ENCODE assay signal across 9 cellular contexts in genomic region chr22:48275412-48275811, GRCh38.
"Had no signal": no experiment of that assay in that cellular context is flagged by ENCODE, and none has a peak within 500 bp of the region (broad histone marks: within the 10 kb centered on the region; RNA-seq: fewer than 3 reads in every experiment).

No MANE protein-coding gene starts in this region.

- H3K9ac ChIP-seq: GM23248 had no signal

- ATAC-seq: HCT116, HepG2 had no signal

- H3K27ac Mint-ChIP-seq: HFFc6, IgD-negative memory B cell had no signal

- H3K36me3 Mint-ChIP-seq: IgD-negative memory B cell had no signal

- H3K4me1 Mint-ChIP-seq: IgD-negative memory B cell had no signal

- H3K4me3 Mint-ChIP-seq: HFFc6, IgD-negative memory B cell had no signal

- H3K4me1 ChIP-seq: HAP-1 had no signal

- FAIRE-seq: HepG2 had no signal

- H3K36me3 ChIP-seq: HAP-1 had no signal

- H3K27ac ChIP-seq: GM23248, HL-60 had no signal

- H3K4me3 ChIP-seq: GM23248, HAP-1 had no signal

- H2AFZ ChIP-seq: GM23248 had no signal

- H3K9me3 ChIP-seq: HAP-1 had no signal

- DNase-seq: GM23248, GOT3, H7, HFFc6 had no signal
